Comparison of ENCODE assay signal across 30 cellular contexts in genomic region chr10:132070724-132071123, GRCh38. TPM values are rescaled to one million over a fixed set of nuclear protein-coding genes. Genes with fewer than 3 reads are reported as not detected.
"Had no signal": no experiment of that assay in that cellular context is flagged by ENCODE, and none has a peak within 500 bp of the region (broad histone marks: within the 10 kb centered on the region; RNA-seq: fewer than 3 reads in every experiment).

No MANE protein-coding gene starts in this region.

- H3K9me3 Mint-ChIP-seq: natural killer cell; neural progenitor cell; stimulated activated naive CD8-positive, alpha-beta T cell treated with anti-CD3 and anti-CD28 coated beads, Interleukin-15, amount 100 ng/mL, for 72 hours; type B pancreatic cell had no signal

- H2AFZ ChIP-seq: neural progenitor cell, parathyroid adenoma had no signal

- DNase-seq: natural killer cell; occipital lobe; ovary; posterior cingulate gyrus; psoas muscle; right cardiac atrium; spleen; stimulated activated CD4-positive, alpha-beta T cell treated with anti-CD3 and anti-CD28 coated beads, Interleukin-12 subunit alpha, Interleukin-12 subunit beta, amount 100 ng/mL, for 4 hours; stimulated activated CD4-positive, alpha-beta T cell treated with anti-CD3 and anti-CD28 coated beads, Interleukin-1b, Interleukin-23, amount 100 ng/mL, for 48 hours; stimulated activated CD4-positive, alpha-beta T cell treated with anti-CD3 and anti-CD28 coated beads, Interleukin-4, amount 100 ng/mL, for 1 hour; stimulated activated CD4-positive, alpha-beta T cell treated with anti-CD3 and anti-CD28 coated beads, Interleukin-4, amount 100 ng/mL, for 4 hours; stimulated activated CD8-positive, alpha-beta memory T cell treated with anti-CD3 and anti-CD28 coated beads, Interleukin-4, amount 100 ng/mL, for 48 hours; stimulated activated naive CD4-positive, alpha-beta T cell; stimulated activated naive CD8-positive, alpha-beta T cell treated with anti-CD3 and anti-CD28 coated beads, Interleukin-15, amount 100 ng/mL, for 72 hours; stimulated activated naive CD8-positive, alpha-beta T cell treated with anti-CD3 and anti-CD28 coated beads, Interleukin-15, Interleukin-2, amounts not matched to agents 100 U/mL and 50 U/mL, for 24 hours; substantia nigra; testis; tibial artery; transverse colon; upper lobe of right lung; uterus had no signal

- H3K27ac Mint-ChIP-seq: natural killer cell; nephron; neural progenitor cell; stimulated activated memory B cell treated with anti-CD40 and anti-IgM and Interleukin-4, amounts not matched to agents 10 μg/mL and 1 μg/mL and 100 μg/mL, for 72 hours; stimulated activated naive CD8-positive, alpha-beta T cell treated with anti-CD3 and anti-CD28 coated beads, Interleukin-15, amount 100 ng/mL, for 72 hours; type B pancreatic cell had no signal

- H3K9ac ChIP-seq: neural progenitor cell, parathyroid adenoma had no signal

- H3K4me1 ChIP-seq: parathyroid adenoma, uterus had no signal

- H3K9me3 ChIP-seq: ovary, suprapubic skin, testis, transverse colon, upper lobe of right lung, uterus had no signal

- H3K27me3 ChIP-seq: ovary, suprapubic skin, testis, tibial artery, upper lobe of right lung, uterus had no signal

- H3K36me3 Mint-ChIP-seq: natural killer cell, neural progenitor cell, type B pancreatic cell had no signal

- H3K36me3 ChIP-seq: neural progenitor cell, ovary, spleen, suprapubic skin, tibial artery, transverse colon, upper lobe of right lung, uterus had no signal

- H3K79me2 ChIP-seq: parathyroid adenoma had no signal

- H3K4me2 ChIP-seq: neural progenitor cell, smooth muscle cell had no signal

- ATAC-seq: natural killer cell; psoas muscle; right cardiac atrium; sciatic nerve; stimulated activated memory B cell treated with anti-CD40 and anti-IgM and Interleukin-4, amounts not matched to agents 10 μg/mL and 1 μg/mL and 100 μg/mL, for 72 hours; stimulated activated naive CD8-positive, alpha-beta T cell treated with anti-CD3 and anti-CD28 coated beads, Interleukin-15, amount 100 ng/mL, for 72 hours; stimulated activated naive CD8-positive, alpha-beta T cell treated with anti-CD3 and anti-CD28 coated beads, Interleukin-15, Interleukin-2, amounts not matched to agents 100 U/mL and 50 U/mL, for 24 hours; upper lobe of right lung had no signal

- H3K4me3 Mint-ChIP-seq: natural killer cell; nephron; neural progenitor cell; stimulated activated memory B cell treated with anti-CD40 and anti-IgM and Interleukin-4, amounts not matched to agents 10 μg/mL and 1 μg/mL and 100 μg/mL, for 72 hours; stimulated activated naive CD8-positive, alpha-beta T cell treated with anti-CD3 and anti-CD28 coated beads, Interleukin-15, amount 100 ng/mL, for 72 hours; type B pancreatic cell had no signal

- H3K27ac ChIP-seq: neural progenitor cell, ovary, parathyroid adenoma, psoas muscle, skin epidermis, spleen, suprapubic skin, testis, tibial artery, transverse colon, upper lobe of right lung, uterus had no signal

- H3K4me3 ChIP-seq: neural progenitor cell, ovary, psoas muscle, skin epidermis, smooth muscle cell, spleen, suprapubic skin, testis, tibial artery, transverse colon, upper lobe of right lung, uterus had no signal

RNA-seq across cellular contexts. Expression of gene JAKMIP3, which starts 5.0 kb away (rescaled TPM):
- total RNA-seq: smooth muscle cell had no signal
